Comparison of ENCODE assay signal across 14 cellular contexts in the genomic region with DNA sequence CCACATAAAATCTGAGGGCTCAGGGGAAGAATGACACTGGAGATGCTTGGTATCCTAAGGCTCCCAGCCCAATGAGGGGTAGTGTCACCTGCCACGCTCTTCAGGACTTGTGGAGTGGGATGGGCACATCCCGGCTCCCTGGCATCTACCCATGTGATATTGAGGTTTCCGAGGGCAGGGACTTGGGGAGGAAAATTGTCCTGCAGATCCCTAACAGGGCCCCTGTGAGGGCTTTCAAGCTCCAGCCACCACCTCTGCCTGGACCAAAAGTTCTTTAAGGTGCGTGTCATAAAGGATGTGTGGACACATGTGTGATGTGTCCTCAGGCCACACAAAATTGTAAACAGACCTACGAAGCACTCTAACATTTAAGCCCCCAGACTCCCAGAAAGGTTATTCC. TPM values are rescaled to one million over a fixed set of nuclear protein-coding genes. Genes with fewer than 3 reads are reported as not detected.
DNase-seq lines count a peak whose midpoint lies in the region; ATAC-seq and TF ChIP-seq lines count a peak whose summit lies in the region.
"Had no signal": no experiment of that assay in that cellular context is flagged by ENCODE, and none has a peak within 500 bp of the region (broad histone marks: within the 10 kb centered on the region; RNA-seq: fewer than 3 reads in every experiment).

No MANE protein-coding gene starts in this region.

- TF ChIP-seq CTCF in right atrium auricular region (IDR thresholded peaks at IDR 0.05) (no peak), heart left ventricle (IDR thresholded peaks at IDR 0.05) (no peak)

- H3K27me3 Mint-ChIP-seq in activated CD4-positive, alpha-beta memory T cell treated with anti-CD3 and anti-CD28 coated beads, Interleukin-2, amount 10 ng/mL, durations not matched to agents 7 days and 5 days: no peaks in the 10 kb centered on the region
- H3K27me3 Mint-ChIP-seq in immature natural killer cell (ENCODE audit: low read depth in 3 of 3): peaks cover 20 to 26% (median 23%) of the 10 kb centered on the region in 3 donors

- POLR2A ChIA-PET in activated CD4-positive, alpha-beta memory T cell treated with anti-CD3 and anti-CD28 coated beads, Interleukin-2, amount 10 ng/mL, durations not matched to agents 7 days and 5 days (lab: Charles Lee): interaction anchor here (1.2 to 7.6 kb wide), 7 partner anchors 27 to 164 kb away, joined by 3 to 62 read pairs (median 6); no protein-coding TSS in a partner anchor

- peak overlapping the region; percentile 97 for H3K27ac Mint-ChIP-seq in activated CD4-positive, alpha-beta memory T cell treated with anti-CD3 and anti-CD28 coated beads, Interleukin-2, amount 10 ng/mL, durations not matched to agents 7 days and 5 days
- peak overlapping the region; percentile 93 to 100 (median 98) for H3K27ac Mint-ChIP-seq in immature natural killer cell

- peak overlapping the region; percentile 82 for H3K4me3 Mint-ChIP-seq in activated CD4-positive, alpha-beta memory T cell treated with anti-CD3 and anti-CD28 coated beads, Interleukin-2, amount 10 ng/mL, durations not matched to agents 7 days and 5 days
- H3K4me3 Mint-ChIP-seq in immature natural killer cell: peak overlapping the region; percentile 86 to 98 (median 87)

- CTCF ChIA-PET in activated CD4-positive, alpha-beta memory T cell treated with anti-CD3 and anti-CD28 coated beads, Interleukin-2, amount 10 ng/mL, durations not matched to agents 7 days and 5 days (lab: Charles Lee): interaction anchor here (0.9 to 6.3 kb wide), 6 partner anchors 25 to 164 kb away, joined by 3 to 62 read pairs (median 4); no protein-coding TSS in a partner anchor

- ATAC-seq in heart left ventricle (no peak), GM19467 (IDR thresholded peaks at IDR 0.05; ENCODE audit: unreplicated experiment) (no peak), GM21619 (IDR thresholded peaks at IDR 0.05; ENCODE audit: unreplicated experiment) (no peak)
- ATAC-seq: SK-N-SH treated with all-trans-retinoic acid at 6 μM for 48 hours had no signal

- WGBS in heart left ventricle, 4 donors: 84 to 97% (median 86%) methylated on average over 5 of the region's 5 CpGs
- 92% methylated on average over 5 of the region's 5 CpGs for WGBS in thymus

- DNase-seq in right atrium auricular region (ENCODE audit: low spot score) (peak; percentile 30), heart left ventricle (no peak), immature natural killer cell (no peak)
- DNase-seq in activated CD4-positive, alpha-beta memory T cell treated with anti-CD3 and anti-CD28 coated beads, Interleukin-2, amount 10 ng/mL, durations not matched to agents 7 days and 5 days: no peak
- no peak for DNase-seq in effector CD8-positive, alpha-beta T cell (lab: John Stamatoyannopoulos, UW)

- H3K27ac ChIP-seq in right atrium auricular region (no peak overlapping the region), heart left ventricle (no peak overlapping the region), thymus (ENCODE audit: low read depth) (peak overlapping the region; percentile 72)
- H3K27ac ChIP-seq: BLaER1, epithelial cell of prostate, vagina had no signal

- peaks cover 67% of the 10 kb centered on the region for H3K4me1 Mint-ChIP-seq in activated CD4-positive, alpha-beta memory T cell treated with anti-CD3 and anti-CD28 coated beads, Interleukin-2, amount 10 ng/mL, durations not matched to agents 7 days and 5 days
- peaks cover 75 to 83% of the 10 kb centered on the region in 2 donors for H3K4me1 Mint-ChIP-seq in immature natural killer cell

- H3K27me3 ChIP-seq in right atrium auricular region (no peaks in the 10 kb centered on the region), heart left ventricle (peaks cover 0 to 36% (median 0%) of the 10 kb centered on the region in 9 donors), thymus (ENCODE audit: control insufficient read depth, insufficient read depth) (no peaks in the 10 kb centered on the region)
- H3K27me3 ChIP-seq: vagina had no signal

- H3K9me3 ChIP-seq in right atrium auricular region (no peaks in the 10 kb centered on the region), heart left ventricle (no peaks in the 10 kb centered on the region), thymus (ENCODE audit: control insufficient read depth) (no peaks in the 10 kb centered on the region)
- H3K9me3 ChIP-seq: BLaER1, vagina had no signal

- TF ChIP-seq POLR2A in heart left ventricle (IDR thresholded peaks at IDR 0.05): no peak

- peaks cover 0 to 6% of the 10 kb centered on the region in 2 donors for H3K4me1 ChIP-seq in right atrium auricular region
- peaks cover 0 to 32% (median 2%) of the 10 kb centered on the region in 12 donors for H3K4me1 ChIP-seq in heart left ventricle
- peaks cover 17% of the 10 kb centered on the region for H3K4me1 ChIP-seq in thymus (ENCODE audit: control insufficient read depth, insufficient read depth, low read length)

- no peaks in the 10 kb centered on the region for H3K9me3 Mint-ChIP-seq in activated CD4-positive, alpha-beta memory T cell treated with anti-CD3 and anti-CD28 coated beads, Interleukin-2, amount 10 ng/mL, durations not matched to agents 7 days and 5 days
- no peaks in the 10 kb centered on the region for H3K9me3 Mint-ChIP-seq in immature natural killer cell

- intact Hi-C loops in heart left ventricle (cut with DNase I): no loop called here

- H3K36me3 Mint-ChIP-seq in activated CD4-positive, alpha-beta memory T cell treated with anti-CD3 and anti-CD28 coated beads, Interleukin-2, amount 10 ng/mL, durations not matched to agents 7 days and 5 days (ENCODE audit: low read depth): peaks cover 11% of the 10 kb centered on the region
- peaks cover 0 to 4% (median 0%) of the 10 kb centered on the region in 3 donors for H3K36me3 Mint-ChIP-seq in immature natural killer cell

- H3K4me3 ChIP-seq in right atrium auricular region: no peak overlapping the region
- no peak overlapping the region for H3K4me3 ChIP-seq in heart left ventricle
- H3K4me3 ChIP-seq in thymus (ENCODE audit: low read length): peak overlapping the region; percentile 57
- H3K4me3 ChIP-seq: BLaER1 had no signal

- no peaks in the 10 kb centered on the region for H3K36me3 ChIP-seq in right atrium auricular region
- no peaks in the 10 kb centered on the region for H3K36me3 ChIP-seq in heart left ventricle
- H3K36me3 ChIP-seq in thymus (ENCODE audit: control insufficient read depth, insufficient read depth): no peaks in the 10 kb centered on the region
- H3K36me3 ChIP-seq: BLaER1, vagina had no signal

RNA-seq across cellular contexts. Expression of gene SCML4, which starts 2.5 kb away (rescaled TPM):
- total RNA-seq in right atrium auricular region (under 1 TPM; 0.28 to 0.44 TPM), heart left ventricle (1 to 10 TPM in 2 of 9 donors, under 1 TPM in 3, not detected in 4; 0.17 to 1.3 (median 0.31) TPM)
- polyA plus RNA-seq in heart left ventricle (under 1 TPM; 0.06 to 0.08 TPM), immature natural killer cell (10 to 100 TPM; 16.6 to 40.2 (median 21.8) TPM), thymus (40.1 TPM)
- 10 to 100 TPM; 11.5 to 12.3 TPM for total RNA-seq in activated CD4-positive, alpha-beta memory T cell treated with anti-CD3 and anti-CD28 coated beads, Interleukin-2, amount 10 ng/mL, durations not matched to agents 7 days and 5 days
- total RNA-seq: cardiac septum, HT1080 had no signal

Comparison
In these comparisons a context has a peak if more than half of its experiments do, and no peak if none do; other contexts are left out.
1. RNA of gene SCML4, which starts 2.5 kb away (total RNA-seq): 11.5 to 12.3 TPM in activated CD4-positive, alpha-beta memory T cell treated with anti-CD3 and anti-CD28 coated beads, Interleukin-2, amount 10 ng/mL, durations not matched to agents 7 days and 5 days; 0.28 to 0.44 TPM in right atrium auricular region and 0.17 to 1.3 TPM in heart left ventricle; every median in the first group is over 4 times any median in the second.